Comparison of ENCODE assay signal across 29 cellular contexts in the genomic region with DNA sequence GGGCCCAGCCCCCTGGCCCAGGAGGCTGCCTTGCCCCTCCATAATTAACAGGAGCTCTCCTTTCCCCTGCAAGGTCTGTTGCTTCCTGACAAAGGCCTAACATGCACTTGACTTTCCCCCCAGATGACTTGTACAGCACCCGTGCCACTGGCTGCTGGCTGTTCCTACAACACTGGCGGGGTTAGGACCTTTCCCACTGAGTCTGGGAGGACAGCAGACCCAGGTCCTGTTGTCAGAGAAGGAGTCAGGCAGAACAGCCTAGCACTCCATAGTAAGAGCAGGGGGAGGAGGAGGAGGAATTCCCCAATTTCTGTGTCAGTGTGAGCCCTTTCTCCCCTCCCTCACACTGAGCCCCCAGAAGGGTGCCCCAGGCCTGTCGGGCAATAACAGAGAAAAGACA.
"Had no signal": no experiment of that assay in that cellular context is flagged by ENCODE, and none has a peak within 500 bp of the region (broad histone marks: within the 10 kb centered on the region; RNA-seq: fewer than 3 reads in every experiment).

No MANE protein-coding gene starts in this region.

- H3K27me3 ChIP-seq: gastrocnemius medialis, thyroid gland, upper lobe of right lung had no signal

- H3K9me3 Mint-ChIP-seq: activated CD8-positive, alpha-beta T cell treated with anti-CD3 and anti-CD28 coated beads for 36 hours; activated naive CD4-positive, alpha-beta T cell treated with anti-CD3 and anti-CD28 coated beads, Interleukin-2, amount 50 U/mL, for 72 hours; activated T-cell treated with anti-CD3 and anti-CD28 coated beads, Interleukin-2, amount 50 U/mL, for 4 hours; activated T-helper 2 cell treated with anti-CD3 and anti-CD28 coated beads, Interferon-gamma antibody, Interleukin-2, Interleukin-4, amounts not matched to agents 10 μg/mL and 5 μg/mL and 100 μg/mL, durations not matched to agents 14 hours and 24 hours and 36 hours; naive thymus-derived CD4-positive, alpha-beta T cell; stimulated activated naive CD8-positive, alpha-beta T cell treated with anti-CD3 and anti-CD28 coated beads, Interleukin-15, Interleukin-2, amounts not matched to agents 100 ng/mL and 50 ng/mL, for 24 hours; T-helper 1 cell treated with Interleukin-12 subunit alpha and Interleukin-12 subunit beta and Interleukin-4 antibody, amounts not matched to agents 30 μg/mL and 1 μg/mL, for 36 hours; WTC11 had no signal

- H3K36me3 Mint-ChIP-seq: activated naive CD4-positive, alpha-beta T cell treated with anti-CD3 and anti-CD28 coated beads, Interleukin-2, amount 50 U/mL, for 72 hours; naive thymus-derived CD4-positive, alpha-beta T cell; WTC11 had no signal

- H3K36me3 ChIP-seq: gastrocnemius medialis, thyroid gland, upper lobe of right lung had no signal

- H3K9me3 ChIP-seq: gastrocnemius medialis, SK-N-SH, thyroid gland, upper lobe of right lung had no signal

- H3K27ac ChIP-seq: gastrocnemius medialis, thyroid gland, upper lobe of right lung had no signal

- H3K4me3 ChIP-seq: gastrocnemius medialis, smooth muscle cell, thyroid gland, upper lobe of right lung had no signal

- DNase-seq: activated CD4-positive, alpha-beta T cell treated with anti-CD3 and anti-CD28 coated beads, Interleukin-2, amount 50 U/mL, for 1 hour; activated CD8-positive, alpha-beta T cell treated with anti-CD3 and anti-CD28 coated beads for 36 hours; activated naive CD4-positive, alpha-beta T cell; activated T-cell treated with anti-CD3 and anti-CD28 coated beads, Interleukin-2, amount 50 U/mL, for 4 hours; anterior cingulate cortex; dermis blood vessel endothelial cell; effector CD8-positive, alpha-beta T cell; gastrocnemius medialis; glutamatergic neuron; left colon; midbrain; naive thymus-derived CD4-positive, alpha-beta T cell; SK-N-SH; stimulated activated CD4-positive, alpha-beta T cell treated with anti-CD3 and anti-CD28 coated beads, Interleukin-15, amount 100 ng/mL, for 24 hours; stimulated activated CD4-positive, alpha-beta T cell treated with anti-CD3 and anti-CD28 coated beads, Interleukin-2, amount 100 ng/mL, for 24 hours; SW 1271; T-helper 9 cell; thyroid gland; upper lobe of right lung had no signal

- H3K9ac ChIP-seq: SK-N-SH had no signal

- H3K4me1 ChIP-seq: thyroid gland had no signal

- FAIRE-seq: bronchial epithelial cell, colon, islet of Langerhans had no signal

- H3K27ac Mint-ChIP-seq: activated CD8-positive, alpha-beta T cell treated with anti-CD3 and anti-CD28 coated beads for 36 hours; activated naive CD4-positive, alpha-beta T cell treated with anti-CD3 and anti-CD28 coated beads, Interleukin-2, amount 50 U/mL, for 72 hours; activated T-helper 2 cell treated with anti-CD3 and anti-CD28 coated beads, Interferon-gamma antibody, Interleukin-2, Interleukin-4, amounts not matched to agents 10 μg/mL and 5 μg/mL and 100 μg/mL, durations not matched to agents 14 hours and 24 hours and 36 hours; naive thymus-derived CD4-positive, alpha-beta T cell; progenitor cell of endocrine pancreas; stimulated activated naive CD8-positive, alpha-beta T cell treated with anti-CD3 and anti-CD28 coated beads, Interleukin-15, Interleukin-2, amounts not matched to agents 100 ng/mL and 50 ng/mL, for 24 hours; T-helper 1 cell treated with Interleukin-12 subunit alpha and Interleukin-12 subunit beta and Interleukin-4 antibody, amounts not matched to agents 30 μg/mL and 1 μg/mL, for 36 hours; WTC11 had no signal

- ATAC-seq: activated CD8-positive, alpha-beta T cell treated with anti-CD3 and anti-CD28 coated beads for 36 hours; activated naive CD4-positive, alpha-beta T cell treated with anti-CD3 and anti-CD28 coated beads, Interleukin-2, amount 50 U/mL, for 72 hours; activated T-cell treated with anti-CD3 and anti-CD28 coated beads, Interleukin-2, amount 50 U/mL, for 4 hours; gastrocnemius medialis; left colon; naive thymus-derived CD4-positive, alpha-beta T cell; upper lobe of right lung; WTC11 had no signal

- H3K4me3 Mint-ChIP-seq: activated CD8-positive, alpha-beta T cell treated with anti-CD3 and anti-CD28 coated beads for 36 hours; activated T-cell treated with anti-CD3 and anti-CD28 coated beads, Interleukin-2, amount 50 U/mL, for 4 hours; naive thymus-derived CD4-positive, alpha-beta T cell; stimulated activated naive CD8-positive, alpha-beta T cell treated with anti-CD3 and anti-CD28 coated beads, Interleukin-15, Interleukin-2, amounts not matched to agents 100 ng/mL and 50 ng/mL, for 24 hours; T-helper 1 cell treated with Interleukin-12 subunit alpha and Interleukin-12 subunit beta and Interleukin-4 antibody, amounts not matched to agents 30 μg/mL and 1 μg/mL, for 36 hours; WTC11 had no signal
